In the genomic region with DNA sequence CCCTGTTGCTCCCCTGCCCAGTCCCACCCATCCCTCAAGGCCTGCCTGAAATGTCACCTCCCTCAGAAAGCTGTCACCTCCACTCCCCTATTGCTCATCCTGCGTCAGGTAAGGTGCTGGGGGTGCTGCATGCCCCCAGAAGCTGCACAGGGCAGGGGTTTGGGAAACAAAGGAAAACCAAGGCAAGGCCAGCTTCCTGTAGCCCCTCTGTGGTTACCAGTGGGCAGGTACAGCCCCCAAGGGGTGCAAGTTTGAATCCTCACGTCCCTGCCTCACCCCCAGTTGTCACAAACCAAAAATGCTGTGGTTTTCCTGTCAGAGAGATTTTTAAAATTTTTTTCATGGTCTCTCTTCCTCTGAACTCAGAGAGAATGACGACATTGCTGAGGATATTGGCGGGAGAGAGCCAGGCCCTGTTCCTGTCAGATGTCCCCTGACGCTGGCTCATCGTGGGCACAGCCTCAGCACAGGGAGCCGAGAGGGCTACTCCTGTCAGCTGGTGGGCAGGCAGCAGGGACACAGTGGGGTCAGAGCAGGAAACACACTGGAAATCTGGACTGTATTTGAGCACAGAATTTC, we compare ENCODE assay signal across 11 cellular contexts. TPM values are rescaled to one million over a fixed set of nuclear protein-coding genes. Genes with fewer than 3 reads are reported as not detected.
A peak's percentile ranks its signal among the peaks of the same experiment; 100 is the strongest.
DNase-seq lines count a peak whose midpoint lies in the region; ATAC-seq and TF ChIP-seq lines count a peak whose summit lies in the region.
"Had no signal": no experiment of that assay in that cellular context is flagged by ENCODE, and none has a peak within 500 bp of the region (broad histone marks: within the 10 kb centered on the region; RNA-seq: fewer than 3 reads in every experiment).

No MANE protein-coding gene starts in this region.

- H3K36me3 ChIP-seq in CD8-positive, alpha-beta memory T cell (ENCODE audit: insufficient read depth, low read length) = peaks cover 12% of the 10 kb centered on the region
- no peaks in the 10 kb centered on the region for H3K36me3 ChIP-seq in MM.1S (replicated peaks; ENCODE audit: insufficient read depth, low read length)
- H3K36me3 ChIP-seq in naive thymus-derived CD4-positive, alpha-beta T cell (ENCODE audit: control insufficient read depth in 2 of 3, insufficient read depth in 3 of 3, low read length in 3 of 3) = peaks cover 0 to 71% (median 11%) of the 10 kb centered on the region in 3 experiments
- H3K36me3 ChIP-seq in smooth muscle cell (ENCODE audit: low read depth) = no peaks in the 10 kb centered on the region

- 30% methylated on average over 7 of the region's 7 CpGs for WGBS in smooth muscle cell (ENCODE audit: low lambda C conversion rate)

- TF ChIP-seq CTCF in MM.1S (IDR thresholded peaks at IDR 0.05; ENCODE audit: low read length) = no peak
- TF ChIP-seq CTCF in WTC11 (IDR thresholded peaks at IDR 0.05) = no peak
- no peak for TF ChIP-seq CTCF in smooth muscle cell (IDR thresholded peaks at IDR 0.05; ENCODE audit: borderline replicate concordance, insufficient read depth, poor library complexity, severe bottlenecking)

- H3K27ac ChIP-seq in CD8-positive, alpha-beta memory T cell (ENCODE audit: low read depth, low read length) = no peak overlapping the region
- H3K27ac ChIP-seq in MM.1S (ENCODE audit: low read length) (peak overlapping the region; percentile 56; the same call in 1 of the 2 replicates), smooth muscle cell (ENCODE audit: low read depth) (no peak overlapping the region)
- peak overlapping the region; percentile 74 for H3K27ac ChIP-seq in naive thymus-derived CD4-positive, alpha-beta T cell (ENCODE audit: low read depth, low read length)
- H3K27ac ChIP-seq: parathyroid adenoma had no signal

- H3K36me3 Mint-ChIP-seq in CD8-positive, alpha-beta memory T cell = peaks cover 7 to 74% (median 12%) of the 10 kb centered on the region in 3 donors
- peaks cover 38% of the 10 kb centered on the region for H3K36me3 Mint-ChIP-seq in activated naive CD4-positive, alpha-beta T cell treated with anti-CD3 and anti-CD28 coated beads for 36 hours (ENCODE audit: low read depth)
- peaks cover 0 to 35% (median 5%) of the 10 kb centered on the region in 5 donors for H3K36me3 Mint-ChIP-seq in naive thymus-derived CD4-positive, alpha-beta T cell
- no peaks in the 10 kb centered on the region for H3K36me3 Mint-ChIP-seq in WTC11

- H3K9ac ChIP-seq in MM.1S (ENCODE audit: low read length) (peak overlapping the region; percentile 36), smooth muscle cell (ENCODE audit: low read depth) (no peak overlapping the region)
- H3K9ac ChIP-seq: parathyroid adenoma had no signal

- peak; percentile 74 for ATAC-seq in naive thymus-derived CD4-positive, alpha-beta T cell
- no peak for ATAC-seq in WTC11
- no peak for ATAC-seq in HG03039 (IDR thresholded peaks at IDR 0.05; ENCODE audit: unreplicated experiment)

- peaks cover 74% of the 10 kb centered on the region for H3K4me1 ChIP-seq in CD8-positive, alpha-beta memory T cell (ENCODE audit: insufficient read depth, low read length)
- H3K4me1 ChIP-seq in MM.1S (ENCODE audit: low read length) (peaks cover 25% of the 10 kb centered on the region), smooth muscle cell (ENCODE audit: low read depth) (no peaks in the 10 kb centered on the region)
- H3K4me1 ChIP-seq in naive thymus-derived CD4-positive, alpha-beta T cell (ENCODE audit: control insufficient read depth in 2 of 2, insufficient read depth in 2 of 2, low read length in 2 of 2) = peaks cover 40 to 77% of the 10 kb centered on the region in 2 donors
- H3K4me1 ChIP-seq: parathyroid adenoma had no signal

- no peaks in the 10 kb centered on the region for H3K9me3 Mint-ChIP-seq in CD8-positive, alpha-beta memory T cell
- H3K9me3 Mint-ChIP-seq in activated naive CD4-positive, alpha-beta T cell treated with anti-CD3 and anti-CD28 coated beads for 36 hours = no peaks in the 10 kb centered on the region
- no peaks in the 10 kb centered on the region for H3K9me3 Mint-ChIP-seq in naive thymus-derived CD4-positive, alpha-beta T cell
- H3K9me3 Mint-ChIP-seq in WTC11 = no peaks in the 10 kb centered on the region

- H3K9me2 ChIP-seq in MM.1S (replicated peaks; ENCODE audit: insufficient read depth, low read length) = no peaks in the 10 kb centered on the region

- intact Hi-C loops in activated naive CD4-positive, alpha-beta T cell treated with anti-CD3 and anti-CD28 coated beads for 36 hours (cut with micrococcal nuclease) = loop anchor here (1.0 to 5.0 kb wide), 7 partner anchors 9 to 520 kb away; partner anchors contain the start of genes PSTPIP1, RCN2 and TSPAN3
- intact Hi-C loops in naive thymus-derived CD4-positive, alpha-beta T cell (cut with micrococcal nuclease) = loop anchor here (1.0 to 5.0 kb wide), 10 partner anchors 9 to 120 kb away; partner anchors contain the start of genes PSTPIP1 (in 1 of the 2), RCN2 (in 1 of the 2) and TSPAN3 (in 1 of the 2)

- DNase-seq in CD8-positive, alpha-beta memory T cell = peak; percentile 43 to 79 (median 77)
- peak; percentile 68 for DNase-seq in MM.1S
- peak; percentile 83 for DNase-seq in activated naive CD4-positive, alpha-beta T cell treated with anti-CD3 and anti-CD28 coated beads for 36 hours
- DNase-seq in naive thymus-derived CD4-positive, alpha-beta T cell = peak in 8 of 9 donors; percentile 53 to 64 (median 60)
- no peak for DNase-seq in WTC11 (ENCODE audit: low spot score)
- DNase-seq in smooth muscle cell (lab: John Stamatoyannopoulos, UW; ENCODE audit: unreplicated experiment) = no peak
- no peak for DNase-seq in HEK293T (ENCODE audit: extremely low spot score)
- DNase-seq: NCI-H526 treated with DMSO at 0.1 percent for 48 hours had no signal

- CTCF ChIA-PET in CD8-positive, alpha-beta memory T cell (lab: Charles Lee) = interaction anchor here (1.1 to 6.6 kb wide), 7 partner anchors 9 to 522 kb away, joined by 4 to 78 read pairs (median 14); partner anchors contain the start of gene PSTPIP1
- CTCF ChIA-PET in activated naive CD4-positive, alpha-beta T cell treated with anti-CD3 and anti-CD28 coated beads for 36 hours (lab: Charles Lee) = interaction anchor here (0.9 to 6.4 kb wide), 11 partner anchors 9 to 475 kb away, joined by 3 to 85 read pairs (median 6); partner anchors contain the start of gene PSTPIP1
- CTCF ChIA-PET in naive thymus-derived CD4-positive, alpha-beta T cell (lab: Charles Lee) = interaction anchor here (0.9 to 2.6 kb wide), 5 partner anchors 9 to 1416 kb away, joined by 3 to 11 read pairs (median 3); no protein-coding TSS in a partner anchor
- CTCF ChIA-PET in WTC11 (lab: Charles Lee) (interaction anchor here (5.4 kb wide), 1 partner anchor 48 kb away, joined by 41 read pairs; no protein-coding TSS in a partner anchor), HEK293T (lab: Yijun Ruan, JAX) (no interaction called here)

- H3K4me3 Mint-ChIP-seq in CD8-positive, alpha-beta memory T cell = peak overlapping the region; percentile 28 to 87 (median 76)
- H3K4me3 Mint-ChIP-seq in activated naive CD4-positive, alpha-beta T cell treated with anti-CD3 and anti-CD28 coated beads for 36 hours = peak overlapping the region; percentile 61
- peak overlapping the region; percentile 42 to 86 (median 70) for H3K4me3 Mint-ChIP-seq in naive thymus-derived CD4-positive, alpha-beta T cell
- no peak overlapping the region for H3K4me3 Mint-ChIP-seq in WTC11

- H3K4me1 Mint-ChIP-seq in CD8-positive, alpha-beta memory T cell = peaks cover 75 to 89% (median 77%) of the 10 kb centered on the region in 3 donors
- H3K4me1 Mint-ChIP-seq in activated naive CD4-positive, alpha-beta T cell treated with anti-CD3 and anti-CD28 coated beads for 36 hours (ENCODE audit: low read depth) = peaks cover 72% of the 10 kb centered on the region
- H3K4me1 Mint-ChIP-seq in naive thymus-derived CD4-positive, alpha-beta T cell = peaks cover 41 to 81% (median 54%) of the 10 kb centered on the region in 7 donors
- no peaks in the 10 kb centered on the region for H3K4me1 Mint-ChIP-seq in WTC11

- peaks cover 0 to 2% of the 10 kb centered on the region in 2 donors for H3K27me3 Mint-ChIP-seq in CD8-positive, alpha-beta memory T cell
- no peaks in the 10 kb centered on the region for H3K27me3 Mint-ChIP-seq in activated naive CD4-positive, alpha-beta T cell treated with anti-CD3 and anti-CD28 coated beads for 36 hours (ENCODE audit: low read depth)
- H3K27me3 Mint-ChIP-seq in naive thymus-derived CD4-positive, alpha-beta T cell = no peaks in the 10 kb centered on the region
- no peaks in the 10 kb centered on the region; the same call in 1 of the 2 replicates for H3K27me3 Mint-ChIP-seq in WTC11 (ENCODE audit: low read depth)

- H4K20me1 ChIP-seq in MM.1S (ENCODE audit: insufficient read depth, low read length) = no peaks in the 10 kb centered on the region
- no peaks in the 10 kb centered on the region for H4K20me1 ChIP-seq in smooth muscle cell (ENCODE audit: low read depth)

- H3K4me2 ChIP-seq in MM.1S (ENCODE audit: low read depth, low read length) = peak overlapping the region; percentile 45; the same call in 1 of the 2 replicates
- H3K4me2 ChIP-seq in smooth muscle cell = no peak overlapping the region

- POLR2A ChIA-PET in CD8-positive, alpha-beta memory T cell (lab: Charles Lee) = interaction anchor here (0.9 to 5.6 kb wide), 4 partner anchors 8 to 91 kb away, joined by 3 to 38 read pairs (median 4); partner anchors contain the start of gene PSTPIP1
- POLR2A ChIA-PET in naive thymus-derived CD4-positive, alpha-beta T cell (lab: Charles Lee) = interaction anchor here (0.6 to 5.0 kb wide), 6 partner anchors 9 to 475 kb away, joined by 3 to 81 read pairs (median 3); partner anchors contain the start of genes PSTPIP1 and RCN2
- POLR2A ChIA-PET in WTC11 (lab: Charles Lee) = no interaction called here
- POLR2A ChIA-PET in HEK293T (lab: Yijun Ruan, JAX) = interaction anchor here (0.9 kb wide), 2 partner anchors 49 to 91 kb away, joined by 3 read pairs; partner anchors contain the start of gene RCN2

- H3K4me3 ChIP-seq in CD8-positive, alpha-beta memory T cell (ENCODE audit: low read length) = no peak overlapping the region
- H3K4me3 ChIP-seq in MM.1S (ENCODE audit: low read length) (no peak overlapping the region), smooth muscle cell (no peak overlapping the region)
- H3K4me3 ChIP-seq in naive thymus-derived CD4-positive, alpha-beta T cell (ENCODE audit: low read length) = peak overlapping the region; percentile 20
- H3K4me3 ChIP-seq: coronary artery had no signal

- peak overlapping the region; percentile 92 to 100 (median 98) for H3K27ac Mint-ChIP-seq in CD8-positive, alpha-beta memory T cell
- H3K27ac Mint-ChIP-seq in activated naive CD4-positive, alpha-beta T cell treated with anti-CD3 and anti-CD28 coated beads for 36 hours = peak overlapping the region; percentile 100
- peak overlapping the region; percentile 93 to 99 (median 96) for H3K27ac Mint-ChIP-seq in naive thymus-derived CD4-positive, alpha-beta T cell
- no peak overlapping the region for H3K27ac Mint-ChIP-seq in WTC11

- H2AFZ ChIP-seq in MM.1S (ENCODE audit: low read length) (peak overlapping the region; percentile 74), smooth muscle cell (ENCODE audit: low read depth) (no peak overlapping the region)
- H2AFZ ChIP-seq: parathyroid adenoma had no signal

- no peaks in the 10 kb centered on the region for H3K27me3 ChIP-seq in CD8-positive, alpha-beta memory T cell (ENCODE audit: insufficient read depth, low read length, poor library complexity, severe bottlenecking)
- no peaks in the 10 kb centered on the region for H3K27me3 ChIP-seq in MM.1S (replicated peaks; ENCODE audit: insufficient read depth, low read length)
- no peaks in the 10 kb centered on the region for H3K27me3 ChIP-seq in naive thymus-derived CD4-positive, alpha-beta T cell (ENCODE audit: control insufficient read depth in 2 of 2, insufficient read depth in 2 of 2, low read length in 2 of 2)
- H3K27me3 ChIP-seq in smooth muscle cell (ENCODE audit: low read depth) = no peaks in the 10 kb centered on the region

- no peaks in the 10 kb centered on the region for H3K9me3 ChIP-seq in CD8-positive, alpha-beta memory T cell (ENCODE audit: low read length)
- no peaks in the 10 kb centered on the region for H3K9me3 ChIP-seq in MM.1S (replicated peaks; ENCODE audit: insufficient read depth, low read length)
- no peaks in the 10 kb centered on the region for H3K9me3 ChIP-seq in naive thymus-derived CD4-positive, alpha-beta T cell (ENCODE audit: control insufficient read depth in 2 of 3, low read length in 3 of 3)
- H3K9me3 ChIP-seq in smooth muscle cell (replicated peaks; ENCODE audit: low read depth) = no peaks in the 10 kb centered on the region

- H3K79me2 ChIP-seq in MM.1S (ENCODE audit: low read length) = no peaks in the 10 kb centered on the region
- H3K79me2 ChIP-seq in smooth muscle cell (ENCODE audit: low read depth) = no peaks in the 10 kb centered on the region
- H3K79me2 ChIP-seq: parathyroid adenoma had no signal

- H3F3A ChIP-seq in MM.1S (ENCODE audit: insufficient read depth, low read length) = 0 out of 2 replicates have a peak, but pooled peaks cover 6% of the 10 kb centered on the region
- no peaks in the 10 kb centered on the region for H3F3A ChIP-seq in smooth muscle cell (ENCODE audit: low read depth)

RNA-seq across cellular contexts. Expression of gene PSTPIP1, which starts 27.0 kb away (rescaled TPM):
- 100 to 1,000 TPM; 123 to 127 TPM for total RNA-seq in CD8-positive, alpha-beta memory T cell
- 83.1 TPM for polyA plus RNA-seq in CD8-positive, alpha-beta memory T cell
- 100 to 1,000 TPM in 1 of 2 experiments, 10 to 100 TPM in 1; 94.2 to 102 TPM for total RNA-seq in activated naive CD4-positive, alpha-beta T cell treated with anti-CD3 and anti-CD28 coated beads for 36 hours
- total RNA-seq in naive thymus-derived CD4-positive, alpha-beta T cell = 100 to 1,000 TPM; 101 to 182 (median 146) TPM
- polyA plus RNA-seq in naive thymus-derived CD4-positive, alpha-beta T cell = 10 to 100 TPM; 29.1 to 38.2 TPM
- total RNA-seq in WTC11 (2021) (1.3 to 1.6 TPM (median 1.5 TPM) in 3 replicates), smooth muscle cell (not detected in 2 replicates)
- 0.38 TPM in 1 of 2 replicates, not detected in the other for polyA plus RNA-seq in smooth muscle cell

RNA-seq across cellular contexts. Expression of gene TSPAN3, which starts 49.0 kb away (rescaled TPM):
- 10 to 100 TPM; 59.3 to 60.5 TPM for total RNA-seq in CD8-positive, alpha-beta memory T cell
- 45.2 TPM for polyA plus RNA-seq in CD8-positive, alpha-beta memory T cell
- total RNA-seq in activated naive CD4-positive, alpha-beta T cell treated with anti-CD3 and anti-CD28 coated beads for 36 hours = 10 to 100 TPM; 21.9 to 24.9 TPM
- total RNA-seq in naive thymus-derived CD4-positive, alpha-beta T cell = 10 to 100 TPM; 17.5 to 24.4 (median 21.7) TPM
- 100 to 1,000 TPM in 1 of 2 donors, 10 to 100 TPM in 1; 74.7 to 101 TPM for polyA plus RNA-seq in naive thymus-derived CD4-positive, alpha-beta T cell
- total RNA-seq in WTC11 (2021) (84.9 to 101 TPM (median 93.4 TPM) in 3 replicates), smooth muscle cell (263 and 276 TPM in 2 replicates)
- 238 and 257 TPM in 2 replicates for polyA plus RNA-seq in smooth muscle cell

Comparison
In these comparisons a context has a peak if more than half of its experiments do, and no peak if none do; other contexts are left out.
1. DNase-seq: peak in CD8-positive, alpha-beta memory T cell (5 of 5), MM.1S (single experiment), activated naive CD4-positive, alpha-beta T cell treated with anti-CD3 and anti-CD28 coated beads for 36 hours (single experiment) and naive thymus-derived CD4-positive, alpha-beta T cell (8 of 9); none in WTC11 (single experiment), smooth muscle cell (single experiment) and HEK293T (single experiment).
2. H3K27ac ChIP-seq: peak in MM.1S (single experiment) and naive thymus-derived CD4-positive, alpha-beta T cell (single experiment); none in CD8-positive, alpha-beta memory T cell (single experiment) and smooth muscle cell (single experiment).
3. RNA of gene PSTPIP1, which starts 27.0 kb away (total RNA-seq): 101 to 182 TPM in naive thymus-derived CD4-positive, alpha-beta T cell, 123 to 127 TPM in CD8-positive, alpha-beta memory T cell and 94.2 to 102 TPM in activated naive CD4-positive, alpha-beta T cell treated with anti-CD3 and anti-CD28 coated beads for 36 hours; 1.3 to 1.6 TPM in WTC11 and not detected in smooth muscle cell; every median in the first group is over 10 times any median in the second.